ENCODE assay signal across 1 cellular context in the genomic region with DNA sequence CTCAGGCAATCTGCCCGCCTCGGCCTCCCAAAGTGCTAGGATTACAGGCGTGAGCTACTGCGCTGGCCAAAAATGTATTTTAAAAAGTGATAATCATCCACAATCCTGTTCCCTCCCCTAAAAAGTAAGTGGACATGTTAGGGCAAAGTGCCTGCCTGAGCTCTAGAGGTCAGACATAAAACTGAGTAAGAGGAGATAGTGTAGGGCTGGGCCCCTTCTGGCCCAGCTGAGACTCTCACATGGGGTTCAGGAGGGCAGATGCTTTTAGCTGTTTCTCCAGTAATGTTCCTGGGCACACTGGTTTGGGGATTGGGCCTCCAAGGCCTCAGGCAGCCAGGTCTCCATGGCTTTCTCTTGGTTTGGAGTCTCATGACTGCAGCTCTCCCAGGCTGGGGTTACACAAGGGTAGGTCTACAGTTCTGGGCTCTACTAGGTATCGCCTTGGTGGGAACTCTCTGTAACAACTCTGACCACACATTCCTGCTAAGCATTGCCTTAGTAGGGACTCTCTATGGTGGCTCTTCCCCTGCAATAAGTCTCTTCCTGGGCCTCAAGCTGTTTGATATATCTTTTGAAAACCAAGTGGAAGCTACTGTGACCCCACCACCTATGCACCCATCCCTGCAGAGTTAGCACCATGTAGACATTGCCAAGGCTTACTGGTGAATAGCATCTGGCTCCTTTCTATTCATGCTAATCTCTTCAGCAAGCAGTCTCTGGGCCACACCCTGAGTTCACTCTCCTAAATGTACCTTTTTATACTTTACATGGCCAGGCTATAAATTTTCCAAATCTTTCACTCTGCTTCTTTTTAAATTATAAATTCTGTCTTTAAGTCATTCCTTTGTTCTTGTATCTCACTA.
TF ChIP-seq lines count a peak whose summit lies in the region.

No MANE protein-coding gene starts in this region.

TF ChIP-seq in WTC11, 78 proteins besides CTCF, POLR2A, EP300 and RAD21 (continued from another document):
- TF ChIP-seq, protein P1, sequence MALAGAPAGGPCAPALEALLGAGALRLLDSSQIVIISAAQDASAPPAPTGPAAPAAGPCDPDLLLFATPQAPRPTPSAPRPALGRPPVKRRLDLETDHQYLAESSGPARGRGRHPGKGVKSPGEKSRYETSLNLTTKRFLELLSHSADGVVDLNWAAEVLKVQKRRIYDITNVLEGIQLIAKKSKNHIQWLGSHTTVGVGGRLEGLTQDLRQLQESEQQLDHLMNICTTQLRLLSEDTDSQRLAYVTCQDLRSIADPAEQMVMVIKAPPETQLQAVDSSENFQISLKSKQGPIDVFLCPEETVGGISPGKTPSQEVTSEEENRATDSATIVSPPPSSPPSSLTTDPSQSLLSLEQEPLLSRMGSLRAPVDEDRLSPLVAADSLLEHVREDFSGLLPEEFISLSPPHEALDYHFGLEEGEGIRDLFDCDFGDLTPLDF (CRISPR knock-in tag; IDR thresholded peaks at IDR 0.05), result no peak
- no peak for TF ChIP-seq GRHL2 (CRISPR knock-in tag; IDR thresholded peaks at IDR 0.05; ENCODE audit: insufficient replicate concordance, severe bottlenecking)
- TF ChIP-seq FOXK1 (CRISPR knock-in tag; IDR thresholded peaks at IDR 0.05), result no peak
TF ChIP-seq in WTC11: peak in this region for 0.
